Comparison of ENCODE assay signal across 13 cellular contexts in genomic region chr5:177507596-177508216, GRCh38. TPM values are rescaled to one million over a fixed set of nuclear protein-coding genes. Genes with fewer than 3 reads are reported as not detected.
DNase-seq lines count a peak whose midpoint lies in the region; ATAC-seq, FAIRE-seq and TF ChIP-seq lines count a peak whose summit lies in the region.
"Had no signal": no experiment of that assay in that cellular context is flagged by ENCODE, and none has a peak within 500 bp of the region (broad histone marks: within the 10 kb centered on the region; RNA-seq: fewer than 3 reads in every experiment).

No MANE protein-coding gene starts in this region.

- ATAC-seq in heart right ventricle: no peak
- ATAC-seq in thoracic aorta (ENCODE audit: insufficient number of reproducible peaks, low FRiP score, low read depth): no peak
- ATAC-seq in gastroesophageal sphincter: no peak
- ATAC-seq: activated CD8-positive, alpha-beta memory T cell treated with anti-CD3 and anti-CD28 coated beads, Interleukin-2, amount 10 ng/mL, durations not matched to agents 7 days and 5 days had no signal

- H3K4me3 ChIP-seq in left ventricle myocardium inferior (peak overlapping the region; percentile 54), heart right ventricle (peak overlapping the region in 5 of 10 donors; percentile 14 to 70 (median 36)), thoracic aorta (peak overlapping the region; percentile 66), gastroesophageal sphincter (peak overlapping the region in 1 of 2 donors; percentile 39)

- H3K9me3 Mint-ChIP-seq in endothelial cell (ENCODE audit: unreplicated experiment): no peaks in the 10 kb centered on the region

- peaks cover 31% of the 10 kb centered on the region for H3K4me1 Mint-ChIP-seq in endothelial cell (ENCODE audit: unreplicated experiment)

- peaks cover 14% of the 10 kb centered on the region for H3K27me3 Mint-ChIP-seq in endothelial cell (ENCODE audit: unreplicated experiment)
- H3K27me3 Mint-ChIP-seq: activated CD8-positive, alpha-beta memory T cell treated with anti-CD3 and anti-CD28 coated beads, Interleukin-2, amount 10 ng/mL, durations not matched to agents 7 days and 5 days had no signal

- peak overlapping the region; percentile 84 for H3K27ac Mint-ChIP-seq in endothelial cell (ENCODE audit: unreplicated experiment)
- H3K27ac Mint-ChIP-seq: activated CD8-positive, alpha-beta memory T cell treated with anti-CD3 and anti-CD28 coated beads, Interleukin-2, amount 10 ng/mL, durations not matched to agents 7 days and 5 days had no signal

- peaks cover 21% of the 10 kb centered on the region for H3K36me3 ChIP-seq in left ventricle myocardium inferior
- H3K36me3 ChIP-seq in heart right ventricle: peaks cover 0 to 75% (median 20%) of the 10 kb centered on the region in 9 donors
- H3K36me3 ChIP-seq in thoracic aorta: peaks cover 20% of the 10 kb centered on the region
- peaks cover 0 to 32% of the 10 kb centered on the region in 2 donors for H3K36me3 ChIP-seq in gastroesophageal sphincter

- intact Hi-C loops in left ventricle myocardium inferior (cut with micrococcal nuclease) (no loop called here), heart right ventricle (cut with DNase I) (loop anchor here in 1 of 10 donors (10.0 kb wide), 1 partner anchor 193 kb away; the partner anchor contains the start of gene MXD3)

- no peak for TF ChIP-seq EP300 in gastroesophageal sphincter (IDR thresholded peaks at IDR 0.05)

- no peak for TF ChIP-seq POLR2A in gastroesophageal sphincter (IDR thresholded peaks at IDR 0.05)

- H3K27me3 ChIP-seq in left ventricle myocardium inferior (ENCODE audit: low read depth) (no peaks in the 10 kb centered on the region), heart right ventricle (no peaks in the 10 kb centered on the region), thoracic aorta (replicated peaks; ENCODE audit: insufficient read depth) (no peaks in the 10 kb centered on the region), gastroesophageal sphincter (no peaks in the 10 kb centered on the region)
- H3K27me3 ChIP-seq: sigmoid colon, transverse colon had no signal

- TF ChIP-seq CTCF in left ventricle myocardium inferior (IDR thresholded peaks at IDR 0.05; ENCODE audit: borderline replicate concordance) (no peak), heart right ventricle (IDR thresholded peaks at IDR 0.05) (no peak), endothelial cell (IDR thresholded peaks at IDR 0.05; ENCODE audit: unreplicated experiment) (no peak), thoracic aorta (IDR thresholded peaks at IDR 0.05) (no peak), gastroesophageal sphincter (IDR thresholded peaks at IDR 0.05) (no peak)

- peaks cover 11% of the 10 kb centered on the region for H3K4me1 ChIP-seq in left ventricle myocardium inferior
- peaks cover 0 to 38% (median 0%) of the 10 kb centered on the region in 9 donors for H3K4me1 ChIP-seq in heart right ventricle
- no peaks in the 10 kb centered on the region for H3K4me1 ChIP-seq in thoracic aorta (ENCODE audit: control insufficient read depth in 1 of 2, low read depth in 2 of 2)
- no peaks in the 10 kb centered on the region for H3K4me1 ChIP-seq in gastroesophageal sphincter
- H3K4me1 ChIP-seq: sigmoid colon had no signal

- H3K27ac ChIP-seq in left ventricle myocardium inferior (replicated peaks) (no peak overlapping the region), heart right ventricle (peak overlapping the region in 1 of 10 donors; percentile 97), thoracic aorta (no peak overlapping the region), gastroesophageal sphincter (no peak overlapping the region)
- H3K27ac ChIP-seq: sigmoid colon had no signal

- H3K4me3 Mint-ChIP-seq in endothelial cell (ENCODE audit: unreplicated experiment): peak overlapping the region; percentile 85
- H3K4me3 Mint-ChIP-seq: activated CD8-positive, alpha-beta memory T cell treated with anti-CD3 and anti-CD28 coated beads, Interleukin-2, amount 10 ng/mL, durations not matched to agents 7 days and 5 days had no signal

- H3K9me3 ChIP-seq in left ventricle myocardium inferior (replicated peaks): no peaks in the 10 kb centered on the region
- H3K9me3 ChIP-seq in heart right ventricle: no peaks in the 10 kb centered on the region
- H3K9me3 ChIP-seq in thoracic aorta: no peaks in the 10 kb centered on the region
- H3K9me3 ChIP-seq in gastroesophageal sphincter: no peaks in the 10 kb centered on the region
- H3K9me3 ChIP-seq: sigmoid colon, transverse colon had no signal

- peaks cover 32% of the 10 kb centered on the region for H3K36me3 Mint-ChIP-seq in endothelial cell (ENCODE audit: low read depth, unreplicated experiment)

- no peak for DNase-seq in left ventricle myocardium inferior
- no peak for DNase-seq in heart right ventricle
- peak; percentile 40 for DNase-seq in NOMO-1 treated with dmso at 0.1 percent for 144 hours (lab: John Stamatoyannopoulos, UW; ENCODE audit: unreplicated experiment)
- DNase-seq in endothelial cell (ENCODE audit: low spot score): no peak
- DNase-seq in thoracic aorta (ENCODE audit: low spot score): no peak
- DNase-seq in NCI-H2227 (lab: John Stamatoyannopoulos, UW; ENCODE audit: unreplicated experiment): no peak
- no peak for DNase-seq in GM19239 (ENCODE audit: insufficient read length, low spot score)
- DNase-seq: activated CD8-positive, alpha-beta memory T cell treated with anti-CD3 and anti-CD28 coated beads, Interleukin-2, amount 10 ng/mL, durations not matched to agents 7 days and 5 days; amniotic stem cell; NCI-H2029 treated with DMSO at 0.1 percent for 48 hours; sigmoid colon; transverse colon had no signal

- FAIRE-seq in GM19239 (lab: Jason Lieb, UNC): no peak

- 88 to 90% methylated on average over 17 of the region's 17 CpGs for WGBS in heart right ventricle, 2 donors
- WGBS in gastroesophageal sphincter (ENCODE audit: low coverage in 1 of 2), 2 donors: 75 to 92% methylated on average over 4 to 9 of the region's 17 CpGs

RNA-seq across cellular contexts. Expression of gene DOK3, which starts 1.9 kb away (rescaled TPM):
- total RNA-seq in left ventricle myocardium inferior (3.3 TPM), heart right ventricle (10 to 100 TPM in 1 of 10 donors, 1 to 10 TPM in 7, under 1 TPM in 2; 0.74 to 11.4 (median 1.9) TPM), endothelial cell (ENCODE audit: unreplicated experiment) (51.4 TPM), thoracic aorta (10 to 100 TPM; 20.5 to 35.6 TPM), gastroesophageal sphincter (10 to 100 TPM in 1 of 4 donors, 1 to 10 TPM in 3; 6.1 to 16.6 (median 6.6) TPM)
- polyA plus RNA-seq in heart right ventricle: 1 to 10 TPM; 2.4 to 4.0 TPM

RNA-seq across cellular contexts. Expression of gene DDX41, which starts 9.1 kb away (rescaled TPM):
- total RNA-seq in left ventricle myocardium inferior (29.7 TPM), heart right ventricle (10 to 100 TPM; 19.7 to 53.2 (median 27.2) TPM), endothelial cell (ENCODE audit: unreplicated experiment) (125 TPM), thoracic aorta (100 to 1,000 TPM in 1 of 2 donors, 10 to 100 TPM in 1; 53.7 to 138 TPM), gastroesophageal sphincter (10 to 100 TPM; 64.5 to 80.8 (median 68.5) TPM)
- polyA plus RNA-seq in heart right ventricle: 10 to 100 TPM; 45.2 to 55.7 TPM

RNA-seq across cellular contexts. Expression of gene PDLIM7, which starts 10.3 kb away (rescaled TPM):
- 54.4 TPM for total RNA-seq in left ventricle myocardium inferior
- 10 to 100 TPM; 32.5 to 70.6 (median 51.0) TPM for total RNA-seq in heart right ventricle
- 100 to 1,000 TPM; 129 to 131 TPM for polyA plus RNA-seq in heart right ventricle
- 238 TPM for total RNA-seq in endothelial cell (ENCODE audit: unreplicated experiment)
- total RNA-seq in thoracic aorta: 100 to 1,000 TPM; 626 to 891 TPM
- total RNA-seq in gastroesophageal sphincter: 100 to 1,000 TPM; 336 to 863 (median 437) TPM

RNA-seq across cellular contexts. Expression of gene DBN1, which starts 34.3 kb away (rescaled TPM):
- total RNA-seq in left ventricle myocardium inferior: 21.8 TPM
- 10 to 100 TPM; 13.1 to 52.9 (median 19.1) TPM for total RNA-seq in heart right ventricle
- 10 to 100 TPM; 19.2 to 31.5 TPM for polyA plus RNA-seq in heart right ventricle
- 315 TPM for total RNA-seq in endothelial cell (ENCODE audit: unreplicated experiment)
- 100 to 1,000 TPM in 1 of 2 donors, 10 to 100 TPM in 1; 91.2 to 132 TPM for total RNA-seq in thoracic aorta
- total RNA-seq in gastroesophageal sphincter: 100 to 1,000 TPM in 3 of 4 donors, 10 to 100 TPM in 1; 87.1 to 154 (median 124) TPM

RNA-seq across cellular contexts. Expression of gene FAM193B, which starts 46.7 kb away (rescaled TPM):
- total RNA-seq in left ventricle myocardium inferior (21.5 TPM), heart right ventricle (10 to 100 TPM; 14.1 to 34.4 (median 20.1) TPM), endothelial cell (ENCODE audit: unreplicated experiment) (97.6 TPM), thoracic aorta (100 to 1,000 TPM in 1 of 2 donors, 10 to 100 TPM in 1; 76.6 to 103 TPM), gastroesophageal sphincter (10 to 100 TPM; 29.7 to 90.3 (median 44.5) TPM)
- 100 to 1,000 TPM in 1 of 2 donors, 10 to 100 TPM in 1; 28.0 to 201 TPM for polyA plus RNA-seq in heart right ventricle
